ENCODE assay signal across 1 cellular context in genomic region chr2:74778381-74779371, GRCh38.
TF ChIP-seq lines count a peak whose summit lies in the region.

No MANE protein-coding gene starts in this region.

TF ChIP-seq in GM12878, 131 proteins besides CTCF, POLR2A, EP300 and RAD21 (continued from another document):
- no peak for TF ChIP-seq SREBF1 (IDR thresholded peaks at IDR 0.05; ENCODE audit: low read length)
- no peak for TF ChIP-seq NR2C1 (IDR thresholded peaks at IDR 0.05)
- TF ChIP-seq BMI1 (IDR thresholded peaks at IDR 0.05; ENCODE audit: borderline replicate concordance), result peak; percentile 72
